ENCODE assay signal across 23 cellular contexts in genomic region chr10:62562101-62562500, GRCh38.
"Had no signal": no experiment of that assay in that cellular context is flagged by ENCODE, and none has a peak within 500 bp of the region (broad histone marks: within the 10 kb centered on the region; RNA-seq: fewer than 3 reads in every experiment).

No MANE protein-coding gene starts in this region.

- H3K36me3 ChIP-seq: heart left ventricle, spleen, tibial nerve, upper lobe of right lung, vagina had no signal

- DNase-seq: cortex of kidney; dorsolateral prefrontal cortex; effector CD8-positive, alpha-beta T cell; heart left ventricle; hippocampal formation; mammary epithelial cell; mucosa of descending colon; natural killer cell; posterior cingulate gyrus; right cardiac atrium; spleen; stimulated activated CD4-positive, alpha-beta T cell treated with anti-CD3 and anti-CD28 coated beads, Interleukin-15, amount 100 ng/mL, for 24 hours; stimulated activated CD4-positive, alpha-beta T cell treated with anti-CD3 and anti-CD28 coated beads, Interleukin-1b, Interleukin-23, amount 100 ng/mL, for 48 hours; stimulated activated CD4-positive, alpha-beta T cell treated with anti-CD3 and anti-CD28 coated beads, Interleukin-4, amount 100 ng/mL, for 24 hours; testis; upper lobe of right lung had no signal

- H3K9me3 Mint-ChIP-seq: natural killer cell; stimulated activated memory B cell treated with anti-CD40 and anti-IgM and Interleukin-4, amounts not matched to agents 10 μg/mL and 1 μg/mL and 100 μg/mL, for 72 hours; stimulated activated naive CD8-positive, alpha-beta T cell treated with anti-CD3 and anti-CD28 coated beads, Interleukin-15, Interleukin-2, amounts not matched to agents 100 ng/mL and 50 ng/mL, for 24 hours had no signal

- H3K36me3 Mint-ChIP-seq: natural killer cell; stimulated activated memory B cell treated with anti-CD40 and anti-IgM and Interleukin-4, amounts not matched to agents 10 μg/mL and 1 μg/mL and 100 μg/mL, for 72 hours had no signal

- ATAC-seq: esophagus mucosa, heart left ventricle, mucosa of descending colon, natural killer cell, right cardiac atrium, upper lobe of right lung had no signal

- H3K27ac Mint-ChIP-seq: natural killer cell; stimulated activated memory B cell treated with anti-CD40 and anti-IgM and Interleukin-4, amounts not matched to agents 10 μg/mL and 1 μg/mL and 100 μg/mL, for 72 hours; stimulated activated naive CD8-positive, alpha-beta T cell treated with anti-CD3 and anti-CD28 coated beads, Interleukin-15, Interleukin-2, amounts not matched to agents 100 ng/mL and 50 ng/mL, for 24 hours had no signal

- H3K27me3 Mint-ChIP-seq: stimulated activated memory B cell treated with anti-CD40 and anti-IgM and Interleukin-4, amounts not matched to agents 10 μg/mL and 1 μg/mL and 100 μg/mL, for 72 hours had no signal

- FAIRE-seq: frontal cortex had no signal

- H3K4me3 Mint-ChIP-seq: natural killer cell; neural crest cell; stimulated activated memory B cell treated with anti-CD40 and anti-IgM and Interleukin-4, amounts not matched to agents 10 μg/mL and 1 μg/mL and 100 μg/mL, for 72 hours; stimulated activated naive CD8-positive, alpha-beta T cell treated with anti-CD3 and anti-CD28 coated beads, Interleukin-15, Interleukin-2, amounts not matched to agents 100 ng/mL and 50 ng/mL, for 24 hours had no signal

- H3K4me1 Mint-ChIP-seq: natural killer cell had no signal

- H3K27ac ChIP-seq: spleen, testis, tibial nerve, upper lobe of right lung, vagina had no signal

- H3K4me3 ChIP-seq: dorsolateral prefrontal cortex, heart left ventricle, mucosa of descending colon, spleen, testis, tibial nerve, upper lobe of right lung, vagina had no signal

- H3K4me1 ChIP-seq: upper lobe of right lung, vagina had no signal

- H3K9me3 ChIP-seq: heart left ventricle, mucosa of descending colon, spleen, testis, tibial nerve, upper lobe of right lung, vagina had no signal

- H3K27me3 ChIP-seq: dorsolateral prefrontal cortex, spleen, testis, tibial nerve, upper lobe of right lung, vagina had no signal
